ENCODE assay signal across 28 cellular contexts in the genomic region with DNA sequence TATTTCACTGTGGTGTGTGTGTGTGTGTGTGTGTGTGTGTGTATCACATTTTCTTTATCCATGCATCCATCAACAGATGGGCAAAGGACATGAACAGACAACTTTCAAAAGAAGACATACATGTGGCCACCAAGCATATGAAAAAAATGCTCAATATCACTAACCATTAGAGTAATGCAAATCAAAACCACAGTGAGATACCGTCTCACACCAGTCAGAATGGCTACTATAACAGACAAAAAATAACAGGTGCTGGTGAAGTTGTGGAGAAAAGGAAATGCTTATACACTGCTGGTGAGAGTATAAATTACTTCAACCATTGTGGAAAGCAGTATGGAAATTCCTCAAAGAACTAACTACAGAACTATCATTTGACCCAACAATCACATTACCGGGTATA.
"Had no signal": no experiment of that assay in that cellular context is flagged by ENCODE, and none has a peak within 500 bp of the region (broad histone marks: within the 10 kb centered on the region; RNA-seq: fewer than 3 reads in every experiment).

No MANE protein-coding gene starts in this region.

- H3K27ac ChIP-seq: ascending aorta, cardiac muscle cell, VCaP had no signal

- H3K4me3 ChIP-seq: ascending aorta, cardiac muscle cell had no signal

- DNase-seq: activated B cell treated with CpG ODN at 0.5 μM for 24 hours; activated CD4-positive, alpha-beta memory T cell treated with anti-CD3 and anti-CD28 coated beads for 36 hours; activated CD4-positive, alpha-beta T cell treated with anti-CD3 and anti-CD28 coated beads for 4 hours; activated CD4-positive, alpha-beta T cell treated with anti-CD3 and anti-CD28 coated beads, Interleukin-2, amount 10 ng/mL, durations not matched to agents 24 days and 14 days; activated CD4-positive, alpha-beta T cell treated with anti-CD3 and anti-CD28 coated beads, Interleukin-2, amount 50 U/mL, for 1 hour; activated CD4-positive, alpha-beta T cell treated with anti-CD3 and anti-CD28 coated beads, Interleukin-2, amount 50 U/mL, for 4 hours; activated CD4-positive, CD25-positive, alpha-beta regulatory T cell treated with anti-CD3 and anti-CD28 coated beads, Interleukin-2, amount 50 U/mL, for 72 hours; activated CD8-positive, alpha-beta memory T cell treated with anti-CD3 and anti-CD28 coated beads, Interleukin-2, amount 50 U/mL, for 48 hours; activated CD8-positive, alpha-beta T cell treated with anti-CD3 and anti-CD28 coated beads for 36 hours; activated effector memory CD4-positive, alpha-beta T cell treated with Interleukin-2 at 50 U/mL for 16 hours; activated gamma-delta T cell; activated naive CD4-positive, alpha-beta T cell treated with anti-CD3 and anti-CD28 coated beads, Interleukin-2, amount 10 ng/mL, durations not matched to agents 7 days and 5 days; activated naive CD4-positive, alpha-beta T cell treated with Interleukin-2 at 50 U/mL for 16 hours; activated naive CD8-positive, alpha-beta T cell treated with anti-CD3 and anti-CD28 coated beads, Interleukin-2, amount 10 ng/mL, durations not matched to agents 7 days and 5 days; activated naive CD8-positive, alpha-beta T cell treated with anti-CD3 and anti-CD28 coated beads, Interleukin-2, amount 50 U/mL, for 24 hours; activated T-cell treated with anti-CD3 and anti-CD28 coated beads, Interleukin-2, amount 50 U/mL, for 24 hours; activated T-cell treated with anti-CD3 and anti-CD28 coated beads, Interleukin-2, amount 50 U/mL, for 48 hours; amygdala; anterior cingulate cortex; caudate nucleus; cerebellar nuclear complex; T-helper 2 cell; T-helper 9 cell had no signal

- ATAC-seq: activated CD8-positive, alpha-beta T cell treated with anti-CD3 and anti-CD28 coated beads for 36 hours; activated naive CD8-positive, alpha-beta T cell treated with anti-CD3 and anti-CD28 coated beads, Interleukin-2, amount 50 U/mL, for 24 hours had no signal

- H3K27me3 ChIP-seq: ascending aorta, cardiac muscle cell had no signal

- FAIRE-seq: bronchial epithelial cell, TTC549 had no signal

- H3K36me3 ChIP-seq: ascending aorta had no signal

- H3K9me3 ChIP-seq: ascending aorta had no signal
